ENCODE assay signal across 12 cellular contexts in the genomic region with DNA sequence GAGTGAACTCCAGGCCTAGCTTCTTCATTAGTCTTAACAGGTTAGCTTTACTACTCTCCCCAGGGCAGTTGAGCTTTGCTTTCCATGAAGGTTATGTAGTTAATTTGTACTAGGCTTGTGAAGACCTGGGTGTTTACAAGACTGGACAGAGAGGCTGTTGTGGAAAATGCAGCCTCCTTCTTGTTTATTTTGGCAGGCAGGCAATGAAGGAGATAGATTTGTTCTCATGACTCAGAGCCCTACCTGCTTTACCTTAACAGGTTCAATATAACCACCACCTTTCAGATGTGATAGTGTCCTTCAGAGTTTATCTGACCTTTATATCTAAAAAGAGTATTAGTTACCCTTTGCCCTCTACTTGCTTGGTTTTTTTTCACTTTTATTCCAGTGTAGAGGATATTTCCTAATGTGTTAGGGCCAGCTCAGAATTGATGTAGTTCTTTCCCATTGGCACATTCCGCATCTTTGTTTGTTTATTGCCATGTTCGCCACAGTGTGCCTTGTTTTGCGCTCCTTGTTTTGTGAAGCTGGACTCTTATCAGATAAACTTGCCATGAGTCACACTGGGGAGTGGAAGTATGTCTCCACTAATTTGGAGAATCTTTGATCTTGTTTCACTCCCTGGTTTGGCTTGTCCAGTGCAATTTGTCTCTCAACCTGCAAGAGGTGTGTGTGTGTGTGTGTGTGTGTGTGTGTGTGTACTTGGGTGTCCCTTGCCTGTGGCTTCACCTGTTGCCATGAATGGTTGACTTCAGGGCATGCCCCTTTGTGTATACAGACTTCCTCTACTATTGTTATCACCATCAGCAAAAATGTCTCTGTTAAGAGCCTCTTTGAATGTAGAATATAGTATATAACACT.
A peak's percentile ranks its signal among the peaks of the same experiment; 100 is the strongest.
DNase-seq lines count a peak whose midpoint lies in the region; ATAC-seq and TF ChIP-seq lines count a peak whose summit lies in the region.
"Had no signal": no experiment of that assay in that cellular context is flagged by ENCODE, and none has a peak within 500 bp of the region (broad histone marks: within the 10 kb centered on the region; RNA-seq: fewer than 3 reads in every experiment).

No MANE protein-coding gene starts in this region.

- H3K27ac ChIP-seq in Panc1 (ENCODE audit: low read length), result peak overlapping the region; percentile 52
- peak overlapping the region; percentile 97 for H3K27ac ChIP-seq in epithelial cell of prostate
- H3K27ac ChIP-seq: ascending aorta had no signal

- H3K4me1 ChIP-seq in Panc1 (ENCODE audit: control insufficient read depth, insufficient read depth, low read length), result peaks cover 46% of the 10 kb centered on the region

- no peaks in the 10 kb centered on the region for H3K27me3 ChIP-seq in Panc1 (ENCODE audit: control insufficient read depth, insufficient read depth, low read length)
- H3K27me3 ChIP-seq: ascending aorta had no signal

- CTCF ChIA-PET in Panc1 (lab: Charles Lee), result interaction anchor here (0.6 to 0.7 kb wide), 3 partner anchors 16 to 256 kb away, joined by 3 to 5 read pairs (median 3); no protein-coding TSS in a partner anchor
- CTCF ChIA-PET in T-cell (lab: Charles Lee), result no interaction called here
- CTCF ChIA-PET in activated CD8-positive, alpha-beta T cell treated with anti-CD3 and anti-CD28 coated beads for 36 hours (lab: Charles Lee), result interaction anchor here (1.5 kb wide), 1 partner anchor 75 kb away, joined by 4 read pairs; no protein-coding TSS in a partner anchor

- intact Hi-C loops in Panc1 (cut with micrococcal nuclease; ENCODE audit: unreplicated experiment), result no loop called here
- intact Hi-C loops in activated CD8-positive, alpha-beta T cell treated with anti-CD3 and anti-CD28 coated beads for 36 hours (cut with micrococcal nuclease), result no loop called here
- intact Hi-C loops in activated CD4-positive, alpha-beta T cell treated with anti-CD3 and anti-CD28 coated beads, Interleukin-2, amount 10 ng/mL, durations not matched to agents 24 days and 14 days (cut with micrococcal nuclease), result no loop called here

- peaks cover 7% of the 10 kb centered on the region in 2 donors for H3K27me3 Mint-ChIP-seq in T-cell
- no peaks in the 10 kb centered on the region for H3K27me3 Mint-ChIP-seq in activated CD8-positive, alpha-beta T cell treated with anti-CD3 and anti-CD28 coated beads for 36 hours
- H3K27me3 Mint-ChIP-seq in activated CD4-positive, alpha-beta T cell treated with anti-CD3 and anti-CD28 coated beads, Interleukin-2, amount 10 ng/mL, durations not matched to agents 24 days and 14 days, result peaks cover 6% of the 10 kb centered on the region
- H3K27me3 Mint-ChIP-seq: IgD-negative memory B cell; stimulated activated naive CD8-positive, alpha-beta T cell treated with anti-CD3 and anti-CD28 coated beads, Interleukin-15, Interleukin-2, amounts not matched to agents 100 ng/mL and 50 ng/mL, for 24 hours had no signal

- H3K36me3 ChIP-seq in Panc1 (ENCODE audit: control insufficient read depth, insufficient read depth, low read length), result no peaks in the 10 kb centered on the region
- H3K36me3 ChIP-seq: ascending aorta had no signal

- H3K4me3 Mint-ChIP-seq in T-cell, result no peak overlapping the region
- no peak overlapping the region for H3K4me3 Mint-ChIP-seq in activated CD8-positive, alpha-beta T cell treated with anti-CD3 and anti-CD28 coated beads for 36 hours
- H3K4me3 Mint-ChIP-seq in activated CD4-positive, alpha-beta T cell treated with anti-CD3 and anti-CD28 coated beads, Interleukin-2, amount 10 ng/mL, durations not matched to agents 24 days and 14 days, result no peak overlapping the region
- H3K4me3 Mint-ChIP-seq: CD8-positive, alpha-beta T cell; IgD-negative memory B cell; stimulated activated naive CD8-positive, alpha-beta T cell treated with anti-CD3 and anti-CD28 coated beads, Interleukin-15, Interleukin-2, amounts not matched to agents 100 ng/mL and 50 ng/mL, for 24 hours had no signal

- TF ChIP-seq CTCF in Panc1 (IDR thresholded peaks at IDR 0.05) (no peak), omental fat pad (IDR thresholded peaks at IDR 0.05) (no peak)
- no peak for TF ChIP-seq CTCF in activated CD8-positive, alpha-beta T cell treated with anti-CD3 and anti-CD28 coated beads for 36 hours (IDR thresholded peaks at IDR 0.05)

- ATAC-seq in Panc1 (peak; percentile 70), omental fat pad (ENCODE audit: low FRiP score) (peak; percentile 5), T-cell (replicated peaks in 1 of 4) (no peak)
- no peak for ATAC-seq in activated CD8-positive, alpha-beta T cell treated with anti-CD3 and anti-CD28 coated beads for 36 hours
- ATAC-seq: CD8-positive, alpha-beta T cell had no signal

- in situ Hi-C loops in Panc1 (cut with HindIII; ENCODE audit: low pct_unique_long_range_greater_than_20kb, low sequenced_read_pairs), result no loop called here

- POLR2A ChIA-PET in Panc1 (lab: Charles Lee), result interaction anchor here (0.5 kb wide), 2 partner anchors 71 to 90 kb away, joined by 9 read pairs; no protein-coding TSS in a partner anchor
- POLR2A ChIA-PET in T-cell (lab: Charles Lee), result interaction anchor here in 1 of 2 donors (0.6 to 0.7 kb wide), 3 partner anchors 12 to 184 kb away, joined by 4 to 5 read pairs (median 4); no protein-coding TSS in a partner anchor
- POLR2A ChIA-PET in activated CD8-positive, alpha-beta T cell treated with anti-CD3 and anti-CD28 coated beads for 36 hours (lab: Charles Lee), result interaction anchor here (1.2 kb wide), 1 partner anchor 142 kb away, joined by 3 read pairs; no protein-coding TSS in a partner anchor

- H3K4me3 ChIP-seq in Panc1 (ENCODE audit: low read depth in 2 of 2, low read length in 2 of 2), result no peak overlapping the region
- H3K4me3 ChIP-seq: ascending aorta had no signal

- no peak overlapping the region for H3K27ac Mint-ChIP-seq in T-cell
- no peak overlapping the region for H3K27ac Mint-ChIP-seq in activated CD8-positive, alpha-beta T cell treated with anti-CD3 and anti-CD28 coated beads for 36 hours
- no peak overlapping the region for H3K27ac Mint-ChIP-seq in activated CD4-positive, alpha-beta T cell treated with anti-CD3 and anti-CD28 coated beads, Interleukin-2, amount 10 ng/mL, durations not matched to agents 24 days and 14 days
- H3K27ac Mint-ChIP-seq: CD8-positive, alpha-beta T cell; stimulated activated naive CD8-positive, alpha-beta T cell treated with anti-CD3 and anti-CD28 coated beads, Interleukin-15, Interleukin-2, amounts not matched to agents 100 ng/mL and 50 ng/mL, for 24 hours had no signal

- no peaks in the 10 kb centered on the region for H3K9me3 ChIP-seq in Panc1 (ENCODE audit: control insufficient read depth, insufficient read depth, low read depth, low read length)
- H3K9me3 ChIP-seq: ascending aorta had no signal

- no peaks in the 10 kb centered on the region for H3K9me3 Mint-ChIP-seq in T-cell
- no peaks in the 10 kb centered on the region for H3K9me3 Mint-ChIP-seq in activated CD8-positive, alpha-beta T cell treated with anti-CD3 and anti-CD28 coated beads for 36 hours
- no peaks in the 10 kb centered on the region for H3K9me3 Mint-ChIP-seq in activated CD4-positive, alpha-beta T cell treated with anti-CD3 and anti-CD28 coated beads, Interleukin-2, amount 10 ng/mL, durations not matched to agents 24 days and 14 days
- H3K9me3 Mint-ChIP-seq: CD8-positive, alpha-beta T cell; stimulated activated naive CD8-positive, alpha-beta T cell treated with anti-CD3 and anti-CD28 coated beads, Interleukin-15, Interleukin-2, amounts not matched to agents 100 ng/mL and 50 ng/mL, for 24 hours had no signal

- DNase-seq in EH (ENCODE audit: low read depth) (peak; percentile 64), Panc1 (ENCODE audit: low read depth, low spot score) (no peak), epithelial cell of prostate (ENCODE audit: low read depth, low spot score) (no peak), omental fat pad (ENCODE audit: low spot score) (no peak), T-cell (no peak), NCI-H524 treated with DMSO at 0.1 percent for 48 hours (lab: John Stamatoyannopoulos, UW) (no peak)
- DNase-seq in activated CD8-positive, alpha-beta T cell treated with anti-CD3 and anti-CD28 coated beads for 36 hours, result no peak
- no peak for DNase-seq in activated CD4-positive, alpha-beta T cell treated with anti-CD3 and anti-CD28 coated beads, Interleukin-2, amount 10 ng/mL, durations not matched to agents 24 days and 14 days
- DNase-seq: CD8-positive, alpha-beta T cell had no signal

- BruUV-seq in Panc1 (replicated peaks; lab: Mats Ljungman, UMichigan), result no TSS peak

- H3K36me3 Mint-ChIP-seq in T-cell, result peaks cover 6% of the 10 kb centered on the region
- no peaks in the 10 kb centered on the region for H3K36me3 Mint-ChIP-seq in activated CD8-positive, alpha-beta T cell treated with anti-CD3 and anti-CD28 coated beads for 36 hours (ENCODE audit: low read depth)
- H3K36me3 Mint-ChIP-seq in activated CD4-positive, alpha-beta T cell treated with anti-CD3 and anti-CD28 coated beads, Interleukin-2, amount 10 ng/mL, durations not matched to agents 24 days and 14 days (ENCODE audit: low read depth), result no peaks in the 10 kb centered on the region
- H3K36me3 Mint-ChIP-seq: CD8-positive, alpha-beta T cell had no signal

- no peaks in the 10 kb centered on the region for H3K4me1 Mint-ChIP-seq in T-cell
- peaks cover 4% of the 10 kb centered on the region for H3K4me1 Mint-ChIP-seq in activated CD8-positive, alpha-beta T cell treated with anti-CD3 and anti-CD28 coated beads for 36 hours (ENCODE audit: low read depth)
- peaks cover 6% of the 10 kb centered on the region for H3K4me1 Mint-ChIP-seq in activated CD4-positive, alpha-beta T cell treated with anti-CD3 and anti-CD28 coated beads, Interleukin-2, amount 10 ng/mL, durations not matched to agents 24 days and 14 days

Comparison
In these comparisons a context has a peak if more than half of its experiments do, and no peak if none do; other contexts are left out.
1. ATAC-seq: peak in Panc1 (single experiment) and omental fat pad (single experiment); none in T-cell (0 of 4) and activated CD8-positive, alpha-beta T cell treated with anti-CD3 and anti-CD28 coated beads for 36 hours (single experiment).
2. CTCF ChIA-PET loops: an anchor here in Panc1 (0.6 to 0.7 kb wide) and activated CD8-positive, alpha-beta T cell treated with anti-CD3 and anti-CD28 coated beads for 36 hours (1.5 kb wide); none called in T-cell.